Comparison of ENCODE assay signal across 9 cellular contexts in genomic region chr9:89477395-89477794, GRCh38. TPM values are rescaled to one million over a fixed set of nuclear protein-coding genes. Genes with fewer than 3 reads are reported as not detected.
DNase-seq lines count a peak whose midpoint lies in the region; ATAC-seq and TF ChIP-seq lines count a peak whose summit lies in the region.
"Had no signal": no experiment of that assay in that cellular context is flagged by ENCODE, and none has a peak within 500 bp of the region (broad histone marks: within the 10 kb centered on the region; RNA-seq: fewer than 3 reads in every experiment).

No MANE protein-coding gene starts in this region.

- no peaks in the 10 kb centered on the region for H3K9me3 ChIP-seq in body of pancreas
- H3K9me3 ChIP-seq in neural cell (ENCODE audit: low read length) = no peaks in the 10 kb centered on the region
- H3K9me3 ChIP-seq in gastroesophageal sphincter = no peaks in the 10 kb centered on the region
- H3K9me3 ChIP-seq: esophagus squamous epithelium had no signal

- H3K27ac ChIP-seq in C4-2B (peak overlapping the region; percentile 65), RWPE1 (0 out of 2 replicates have a peak overlapping the region, but pooled peaks have one; percentile 19), body of pancreas (peak overlapping the region in 3 of 4 donors; percentile 26 to 40 (median 28)), neural cell (ENCODE audit: low read length) (peak overlapping the region; percentile 6), gastroesophageal sphincter (no peak overlapping the region)

- no peak overlapping the region for H3K4me2 ChIP-seq in neural cell (ENCODE audit: low read length)

- TF ChIP-seq EP300 in neural cell (conservative IDR thresholded peaks at IDR 0.05; ENCODE audit: poor library complexity, severe bottlenecking) (no peak), gastroesophageal sphincter (IDR thresholded peaks at IDR 0.05) (no peak)

- no peak overlapping the region for H2AFZ ChIP-seq in neural cell (ENCODE audit: low read depth, low read length)

- H3K36me3 ChIP-seq in body of pancreas (replicated peaks in 1 of 2; ENCODE audit: insufficient read depth in 1 of 2, low read depth in 2 of 2) = no peaks in the 10 kb centered on the region
- H3K36me3 ChIP-seq in neural cell (ENCODE audit: insufficient read depth, low read length) = no peaks in the 10 kb centered on the region
- peaks cover 0 to 9% of the 10 kb centered on the region in 2 donors for H3K36me3 ChIP-seq in gastroesophageal sphincter

- no peak for TF ChIP-seq RAD21 in neural cell (conservative IDR thresholded peaks at IDR 0.05)

- intact Hi-C loops in body of pancreas (cut with DNase I) = no loop called here

- no peaks in the 10 kb centered on the region for H3F3A ChIP-seq in neural cell (ENCODE audit: insufficient read depth, low read length, poor library complexity, severe bottlenecking)

- H3K79me2 ChIP-seq in neural cell (replicated peaks; ENCODE audit: insufficient read depth, low read length) = peaks cover 54% of the 10 kb centered on the region

- no peaks in the 10 kb centered on the region for H3K9me2 ChIP-seq in neural cell (ENCODE audit: insufficient read depth, low read length)

- no peaks in the 10 kb centered on the region for H3K27me3 ChIP-seq in body of pancreas
- no peaks in the 10 kb centered on the region for H3K27me3 ChIP-seq in neural cell (ENCODE audit: insufficient read depth, low read depth, low read length)
- H3K27me3 ChIP-seq in gastroesophageal sphincter = no peaks in the 10 kb centered on the region
- H3K27me3 ChIP-seq: esophagus squamous epithelium had no signal

- no peak overlapping the region for H3K9ac ChIP-seq in neural cell (ENCODE audit: low read length)

- no peak overlapping the region for H3K4me3 ChIP-seq in body of pancreas
- no peak overlapping the region for H3K4me3 ChIP-seq in neural cell (ENCODE audit: low read length)
- H3K4me3 ChIP-seq in gastroesophageal sphincter = no peak overlapping the region
- H3K4me3 ChIP-seq: esophagus squamous epithelium had no signal

- no peaks in the 10 kb centered on the region for H4K20me1 ChIP-seq in neural cell (ENCODE audit: insufficient read depth)

- POLR2A ChIA-PET in RWPE1 (lab: Yijun Ruan, JAX; ENCODE audit: low non-redundant PET) = no interaction called here

- WGBS in body of pancreas, 2 donors = 67 to 85% methylated on average over 7 of the region's 7 CpGs
- WGBS in gastroesophageal sphincter (ENCODE audit: low coverage in 1 of 2), 2 donors = 70 to 85% methylated on average over 7 of the region's 7 CpGs

- TF ChIP-seq POLR2A in body of pancreas (IDR thresholded peaks at IDR 0.05) = no peak
- TF ChIP-seq POLR2A in gastroesophageal sphincter (IDR thresholded peaks at IDR 0.05) = no peak

- CTCF ChIA-PET in RWPE1 (lab: Yijun Ruan, JAX) = no interaction called here

- no peak for DNase-seq in RWPE1 (ENCODE audit: low spot score)
- no peak for DNase-seq in body of pancreas
- no peak for DNase-seq in DMS79 (lab: John Stamatoyannopoulos, UW)
- no peak for DNase-seq in cerebellar cortex (ENCODE audit: low spot score)
- DNase-seq: esophagus squamous epithelium had no signal

- no peak for TF ChIP-seq CTCF in C4-2B (conservative IDR thresholded peaks at IDR 0.05)
- TF ChIP-seq CTCF in RWPE1 (conservative IDR thresholded peaks at IDR 0.05; ENCODE audit: low read depth) = no peak
- TF ChIP-seq CTCF in body of pancreas (IDR thresholded peaks at IDR 0.05) = no peak
- no peak for TF ChIP-seq CTCF in neural cell (IDR thresholded peaks at IDR 0.05; ENCODE audit: poor library complexity, severe bottlenecking)
- no peak for TF ChIP-seq CTCF in gastroesophageal sphincter (IDR thresholded peaks at IDR 0.05)

- H3K4me1 ChIP-seq in body of pancreas = peaks cover 12% of the 10 kb centered on the region
- H3K4me1 ChIP-seq in gastroesophageal sphincter = peaks cover 0 to 30% (median 0%) of the 10 kb centered on the region in 3 donors

- ATAC-seq in body of pancreas = peak; percentile 23
- no peak for ATAC-seq in HG03342 (IDR thresholded peaks at IDR 0.05; ENCODE audit: unreplicated experiment)
- ATAC-seq in gastroesophageal sphincter = no peak

TF ChIP-seq in neural cell, 6 proteins besides CTCF, POLR2A, EP300 and RAD21:
- TF ChIP-seq EZH2 (IDR thresholded peaks at IDR 0.05; ENCODE audit: borderline replicate concordance, insufficient read depth, low read length, poor library complexity, severe bottlenecking) (no peak), TAF1 (IDR thresholded peaks at IDR 0.05; ENCODE audit: low read depth) (no peak), SMC3 (conservative IDR thresholded peaks at IDR 0.05; ENCODE audit: poor library complexity) (no peak), MXI1 (conservative IDR thresholded peaks at IDR 0.05; ENCODE audit: poor library complexity, severe bottlenecking) (no peak), REST (IDR thresholded peaks at IDR 0.05; ENCODE audit: borderline replicate concordance) (no peak), POLR2AphosphoS5 (IDR thresholded peaks at IDR 0.05) (no peak)
TF ChIP-seq in neural cell: peak in this region for 0.

RNA-seq across cellular contexts. Expression of gene SEMA4D, which starts 20.5 kb away (rescaled TPM):
- total RNA-seq in body of pancreas = 10 to 100 TPM; 15.6 to 18.1 TPM
- 34.0 and 40.9 TPM in 2 replicates for polyA plus RNA-seq in neural cell
- polyA minus RNA-seq in neural cell = 47.5 and 67.0 TPM in 2 replicates
- total RNA-seq in gastroesophageal sphincter = 10 to 100 TPM in 1 of 4 donors, 1 to 10 TPM in 3; 4.4 to 12.0 (median 6.5) TPM

Comparison
In these comparisons a context has a peak if more than half of its experiments do, and no peak if none do; other contexts are left out.
1. H3K27ac ChIP-seq: peak in C4-2B (single experiment), RWPE1 (single experiment), body of pancreas (3 of 4) and neural cell (single experiment); none in gastroesophageal sphincter (0 of 4).